ENCODE assay signal across 7 cellular contexts in genomic region chr5:177545487-177546261, GRCh38. TPM values are rescaled to one million over a fixed set of nuclear protein-coding genes. Genes with fewer than 3 reads are reported as not detected.
DNase-seq lines count a peak whose midpoint lies in the region; ATAC-seq, FAIRE-seq and TF ChIP-seq lines count a peak whose summit lies in the region.
"Had no signal": no experiment of that assay in that cellular context is flagged by ENCODE, and none has a peak within 500 bp of the region (broad histone marks: within the 10 kb centered on the region; RNA-seq: fewer than 3 reads in every experiment).

No MANE protein-coding gene starts in this region.

- TF ChIP-seq CTCF in uterus (IDR thresholded peaks at IDR 0.05): no peak

- H3K27ac Mint-ChIP-seq in activated naive CD4-positive, alpha-beta T cell treated with anti-CD3 and anti-CD28 coated beads, Interleukin-2, amount 50 U/mL, for 72 hours: peak overlapping the region; percentile 20 to 63
- no peak overlapping the region for H3K27ac Mint-ChIP-seq in activated naive CD4-positive, alpha-beta T cell treated with anti-CD3 and anti-CD28 coated beads, Interleukin-2, amount 10 ng/mL, durations not matched to agents 7 days and 5 days

- H3K36me3 ChIP-seq in uterus: no peaks in the 10 kb centered on the region

- no peak for ATAC-seq in activated naive CD4-positive, alpha-beta T cell treated with anti-CD3 and anti-CD28 coated beads, Interleukin-2, amount 50 U/mL, for 72 hours
- ATAC-seq in left cardiac atrium: peak; percentile 85 to 89

- H3K27me3 Mint-ChIP-seq in activated naive CD4-positive, alpha-beta T cell treated with anti-CD3 and anti-CD28 coated beads, Interleukin-2, amount 10 ng/mL, durations not matched to agents 7 days and 5 days: no peaks in the 10 kb centered on the region

- CTCF ChIA-PET in activated naive CD4-positive, alpha-beta T cell treated with anti-CD3 and anti-CD28 coated beads, Interleukin-2, amount 10 ng/mL, durations not matched to agents 7 days and 5 days (lab: Charles Lee): interaction anchor here (0.8 to 0.9 kb wide), 2 partner anchors 44 to 155 kb away, joined by 3 read pairs; no protein-coding TSS in a partner anchor

- intact Hi-C loops in left cardiac atrium (cut with DNase I) (no loop called here), uterus (cut with DNase I; ENCODE audit: low total_unique reads) (no loop called here)

- H3K4me3 ChIP-seq in uterus: no peak overlapping the region

- peaks cover 6 to 18% of the 10 kb centered on the region in 2 donors for H3K4me1 ChIP-seq in uterus

- H3K27ac ChIP-seq in uterus: peak overlapping the region; percentile 79 to 80

- H3K36me3 Mint-ChIP-seq in activated naive CD4-positive, alpha-beta T cell treated with anti-CD3 and anti-CD28 coated beads, Interleukin-2, amount 50 U/mL, for 72 hours: peaks cover 0 to 4% of the 10 kb centered on the region in 2 donors
- peaks cover 26% of the 10 kb centered on the region for H3K36me3 Mint-ChIP-seq in activated naive CD4-positive, alpha-beta T cell treated with anti-CD3 and anti-CD28 coated beads, Interleukin-2, amount 10 ng/mL, durations not matched to agents 7 days and 5 days

- H3K4me3 Mint-ChIP-seq in activated naive CD4-positive, alpha-beta T cell treated with anti-CD3 and anti-CD28 coated beads, Interleukin-2, amount 10 ng/mL, durations not matched to agents 7 days and 5 days: no peak overlapping the region

- TF ChIP-seq POLR2A in uterus (IDR thresholded peaks at IDR 0.05): no peak

- no peaks in the 10 kb centered on the region for H3K9me3 ChIP-seq in uterus

- DNase-seq in activated naive CD4-positive, alpha-beta T cell treated with anti-CD3 and anti-CD28 coated beads, Interleukin-2, amount 50 U/mL, for 72 hours (ENCODE audit: low spot score in 2 of 2): no peak
- DNase-seq in activated naive CD4-positive, alpha-beta T cell treated with anti-CD3 and anti-CD28 coated beads, Interleukin-2, amount 10 ng/mL, durations not matched to agents 7 days and 5 days: no peak
- DNase-seq in left cardiac atrium: peak; percentile 62
- peak; percentile 79 to 87 for DNase-seq in uterus
- DNase-seq in RCC 7860 (ENCODE audit: low spot score): no peak
- DNase-seq in glomerular visceral epithelial cell (ENCODE audit: extremely low spot score): no peak
- DNase-seq: NCI-H1436 had no signal

- no peaks in the 10 kb centered on the region for H3K27me3 ChIP-seq in uterus

- FAIRE-seq in RCC 7860 (lab: Jason Lieb, UNC): no peak

- H3K4me1 Mint-ChIP-seq in activated naive CD4-positive, alpha-beta T cell treated with anti-CD3 and anti-CD28 coated beads, Interleukin-2, amount 10 ng/mL, durations not matched to agents 7 days and 5 days: peaks cover 3% of the 10 kb centered on the region

- H3K9me3 Mint-ChIP-seq in activated naive CD4-positive, alpha-beta T cell treated with anti-CD3 and anti-CD28 coated beads, Interleukin-2, amount 50 U/mL, for 72 hours: no peaks in the 10 kb centered on the region
- no peaks in the 10 kb centered on the region for H3K9me3 Mint-ChIP-seq in activated naive CD4-positive, alpha-beta T cell treated with anti-CD3 and anti-CD28 coated beads, Interleukin-2, amount 10 ng/mL, durations not matched to agents 7 days and 5 days

RNA-seq across cellular contexts. Expression of gene FAM193B, which starts 8.7 kb away (rescaled TPM):
- total RNA-seq in activated naive CD4-positive, alpha-beta T cell treated with anti-CD3 and anti-CD28 coated beads, Interleukin-2, amount 50 U/mL, for 72 hours: 100 to 1,000 TPM in 1 of 2 donors, 10 to 100 TPM in 1; 73.1 to 108 TPM
- total RNA-seq in left cardiac atrium: 10 to 100 TPM; 26.1 to 30.1 TPM
- 100 to 1,000 TPM in 1 of 4 donors, 10 to 100 TPM in 3; 16.5 to 117 (median 39.4) TPM for total RNA-seq in uterus

RNA-seq across cellular contexts. Expression of gene DDX41, which starts 28.9 kb away (rescaled TPM):
- total RNA-seq in activated naive CD4-positive, alpha-beta T cell treated with anti-CD3 and anti-CD28 coated beads, Interleukin-2, amount 50 U/mL, for 72 hours: 100 to 1,000 TPM in 1 of 2 donors, 10 to 100 TPM in 1; 70.1 to 230 TPM
- total RNA-seq in left cardiac atrium (10 to 100 TPM; 33.1 to 53.5 TPM), uterus (100 to 1,000 TPM in 2 of 4 donors, 10 to 100 TPM in 2; 61.0 to 146 (median 95.6) TPM)

RNA-seq across cellular contexts. Expression of gene DOK3, which starts 36.0 kb away (rescaled TPM):
- 10 to 100 TPM in 1 of 2 donors, 1 to 10 TPM in 1; 1.8 to 14.9 TPM for total RNA-seq in activated naive CD4-positive, alpha-beta T cell treated with anti-CD3 and anti-CD28 coated beads, Interleukin-2, amount 50 U/mL, for 72 hours
- 1 to 10 TPM; 5.3 to 9.0 TPM for total RNA-seq in left cardiac atrium
- total RNA-seq in uterus: 10 to 100 TPM in 1 of 4 donors, 1 to 10 TPM in 3; 3.6 to 20.0 (median 7.1) TPM

RNA-seq across cellular contexts. Expression of gene TMED9, which starts 46.3 kb away (rescaled TPM):
- 100 to 1,000 TPM in 1 of 2 donors, 10 to 100 TPM in 1; 94.0 to 114 TPM for total RNA-seq in activated naive CD4-positive, alpha-beta T cell treated with anti-CD3 and anti-CD28 coated beads, Interleukin-2, amount 50 U/mL, for 72 hours
- 100 to 1,000 TPM; 101 to 131 TPM for total RNA-seq in left cardiac atrium
- 100 to 1,000 TPM in 2 of 4 donors, 10 to 100 TPM in 2; 12.8 to 106 (median 73.4) TPM for total RNA-seq in uterus

RNA-seq across cellular contexts. Expression of gene PDLIM7, which starts 48.3 kb away (rescaled TPM):
- total RNA-seq in activated naive CD4-positive, alpha-beta T cell treated with anti-CD3 and anti-CD28 coated beads, Interleukin-2, amount 50 U/mL, for 72 hours: 10 to 100 TPM; 44.6 to 47.5 TPM
- total RNA-seq in left cardiac atrium: 10 to 100 TPM; 50.5 to 94.5 TPM
- total RNA-seq in uterus: 100 to 1,000 TPM; 102 to 543 (median 193) TPM

Comparison
In these comparisons a context has a peak if more than half of its experiments do, and no peak if none do; other contexts are left out.
1. ATAC-seq: peak in left cardiac atrium (2 of 2); none in activated naive CD4-positive, alpha-beta T cell treated with anti-CD3 and anti-CD28 coated beads, Interleukin-2, amount 50 U/mL, for 72 hours (0 of 2).
2. DNase-seq: peak in left cardiac atrium (single experiment) and uterus (2 of 2); none in activated naive CD4-positive, alpha-beta T cell treated with anti-CD3 and anti-CD28 coated beads, Interleukin-2, amount 50 U/mL, for 72 hours (0 of 2), activated naive CD4-positive, alpha-beta T cell treated with anti-CD3 and anti-CD28 coated beads, Interleukin-2, amount 10 ng/mL, durations not matched to agents 7 days and 5 days (single experiment), RCC 7860 (single experiment) and glomerular visceral epithelial cell (single experiment).